ENCODE assay signal across 19 cellular contexts in genomic region chr9:88772602-88773001, GRCh38.
"Had no signal": no experiment of that assay in that cellular context is flagged by ENCODE, and none has a peak within 500 bp of the region (broad histone marks: within the 10 kb centered on the region; RNA-seq: fewer than 3 reads in every experiment).

No MANE protein-coding gene starts in this region.

- DNase-seq: activated CD4-positive, alpha-beta T cell treated with anti-CD3 and anti-CD28 coated beads, Interleukin-2, amount 50 U/mL, for 48 hours; activated CD4-positive, CD25-positive, alpha-beta regulatory T cell treated with anti-CD3 and anti-CD28 coated beads, Interleukin-2, amount 50 U/mL, for 72 hours; activated naive CD4-positive, alpha-beta T cell treated with anti-CD3 and anti-CD28 coated beads for 36 hours; activated naive CD8-positive, alpha-beta T cell treated with anti-CD3 and anti-CD28 coated beads, Interleukin-2, amount 50 U/mL, for 24 hours; activated T-cell treated with anti-CD3 and anti-CD28 coated beads, Interleukin-2, amount 50 U/mL, for 1 hour; caudate nucleus; effector CD4-positive, alpha-beta T cell; foreskin melanocyte; head of caudate nucleus; lower lobe of right lung; midbrain; stimulated activated CD4-positive, alpha-beta T cell treated with anti-CD3 and anti-CD28 coated beads, Interleukin-2, amount 100 ng/mL, for 48 hours had no signal

- H3K27ac Mint-ChIP-seq: activated naive CD4-positive, alpha-beta T cell treated with anti-CD3 and anti-CD28 coated beads for 36 hours; activated naive CD8-positive, alpha-beta T cell treated with anti-CD3 and anti-CD28 coated beads, Interleukin-2, amount 50 U/mL, for 24 hours; activated T-helper 2 cell treated with anti-CD3 and anti-CD28 coated beads, Interferon-gamma antibody, Interleukin-2, Interleukin-4, amounts not matched to agents 10 μg/mL and 5 μg/mL and 100 μg/mL, durations not matched to agents 14 hours and 24 hours and 36 hours; stimulated activated memory B cell treated with anti-CD40 and anti-IgM and Interleukin-4, amounts not matched to agents 10 μg/mL and 1 μg/mL and 100 μg/mL, for 72 hours had no signal

- H3K27ac ChIP-seq: ascending aorta, coronary artery, lower lobe of right lung, parathyroid adenoma had no signal

- H3K36me3 ChIP-seq: ascending aorta, lower lobe of right lung had no signal

- H3K9me3 Mint-ChIP-seq: activated naive CD4-positive, alpha-beta T cell treated with anti-CD3 and anti-CD28 coated beads for 36 hours; activated naive CD8-positive, alpha-beta T cell treated with anti-CD3 and anti-CD28 coated beads, Interleukin-2, amount 50 U/mL, for 24 hours; activated T-helper 2 cell treated with anti-CD3 and anti-CD28 coated beads, Interferon-gamma antibody, Interleukin-2, Interleukin-4, amounts not matched to agents 10 μg/mL and 5 μg/mL and 100 μg/mL, durations not matched to agents 14 hours and 24 hours and 36 hours; stimulated activated memory B cell treated with anti-CD40 and anti-IgM and Interleukin-4, amounts not matched to agents 10 μg/mL and 1 μg/mL and 100 μg/mL, for 72 hours had no signal

- H3K36me3 Mint-ChIP-seq: stimulated activated memory B cell treated with anti-CD40 and anti-IgM and Interleukin-4, amounts not matched to agents 10 μg/mL and 1 μg/mL and 100 μg/mL, for 72 hours had no signal

- H3K9ac ChIP-seq: parathyroid adenoma had no signal

- H3K4me3 ChIP-seq: ascending aorta, coronary artery, lower lobe of right lung had no signal

- H3K4me1 ChIP-seq: parathyroid adenoma had no signal

- H3K4me3 Mint-ChIP-seq: activated naive CD4-positive, alpha-beta T cell treated with anti-CD3 and anti-CD28 coated beads for 36 hours; activated naive CD8-positive, alpha-beta T cell treated with anti-CD3 and anti-CD28 coated beads, Interleukin-2, amount 50 U/mL, for 24 hours; stimulated activated memory B cell treated with anti-CD40 and anti-IgM and Interleukin-4, amounts not matched to agents 10 μg/mL and 1 μg/mL and 100 μg/mL, for 72 hours had no signal

- H3K4me1 Mint-ChIP-seq: stimulated activated memory B cell treated with anti-CD40 and anti-IgM and Interleukin-4, amounts not matched to agents 10 μg/mL and 1 μg/mL and 100 μg/mL, for 72 hours had no signal

- H3K27me3 ChIP-seq: ascending aorta had no signal

- ATAC-seq: activated naive CD8-positive, alpha-beta T cell treated with anti-CD3 and anti-CD28 coated beads, Interleukin-2, amount 50 U/mL, for 24 hours; lower lobe of right lung; stimulated activated memory B cell treated with anti-CD40 and anti-IgM and Interleukin-4, amounts not matched to agents 10 μg/mL and 1 μg/mL and 100 μg/mL, for 72 hours had no signal

- FAIRE-seq: endothelial cell of umbilical vein, urothelium cell line had no signal

- H3K79me2 ChIP-seq: parathyroid adenoma had no signal

- H2AFZ ChIP-seq: parathyroid adenoma had no signal

- H3K9me3 ChIP-seq: ascending aorta, lower lobe of right lung had no signal
